In genomic region chr20:63312690-63313348, GRCh38 we compare ENCODE assay signal across 1 cellular context.
TF ChIP-seq lines count a peak whose summit lies in the region.

No MANE protein-coding gene starts in this region.

TF ChIP-seq in IMR-90, 13 proteins besides CTCF, POLR2A, EP300 and RAD21:
- TF ChIP-seq USF2 (IDR thresholded peaks at IDR 0.05; ENCODE audit: low read depth, low read length) (peak; percentile 68), CEBPB (IDR thresholded peaks at IDR 0.05; ENCODE audit: low read depth, low read length) (no peak), MAZ (IDR thresholded peaks at IDR 0.05; ENCODE audit: borderline replicate concordance, low read depth, low read length) (0 out of 2 replicates have a peak, but pooled peaks have one; percentile 22), NFE2L2 (IDR thresholded peaks at IDR 0.05; ENCODE audit: low read depth, low read length) (no peak), MAFK (IDR thresholded peaks at IDR 0.05; ENCODE audit: low read depth, low read length) (no peak), BHLHE40 (IDR thresholded peaks at IDR 0.05; ENCODE audit: low read depth, low read length) (0 out of 2 replicates have a peak, but pooled peaks have one; percentile 12), MXI1 (IDR thresholded peaks at IDR 0.05; ENCODE audit: borderline replicate concordance, low read depth, low read length) (no peak), RCOR1 (IDR thresholded peaks at IDR 0.05; ENCODE audit: insufficient replicate concordance, low read length) (no peak), FOS (IDR thresholded peaks at IDR 0.05; ENCODE audit: low read depth, low read length) (no peak), ELK1 (IDR thresholded peaks at IDR 0.05; ENCODE audit: borderline replicate concordance, low read depth, low read length) (no peak)
